6 cellular contexts compared by ENCODE assay signal in the genomic region with DNA sequence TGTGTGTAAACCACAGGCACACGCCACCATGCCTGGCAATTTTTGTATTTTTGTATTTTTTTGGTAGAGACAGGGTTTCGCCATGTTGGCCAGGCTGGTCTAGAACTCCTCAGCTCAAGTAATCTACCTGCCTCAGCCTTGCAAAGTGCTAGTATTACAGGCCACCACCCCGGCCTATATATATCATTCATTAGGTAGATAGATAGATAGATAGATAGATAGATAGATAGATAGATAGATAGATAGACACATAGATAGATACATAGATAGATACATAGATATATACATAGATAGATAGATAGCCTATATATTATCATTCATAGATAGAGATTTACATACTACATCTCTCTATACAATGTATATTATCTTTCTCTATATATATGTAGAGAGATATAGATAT.
"Had no signal": no experiment of that assay in that cellular context is flagged by ENCODE, and none has a peak within 500 bp of the region (broad histone marks: within the 10 kb centered on the region; RNA-seq: fewer than 3 reads in every experiment).

No MANE protein-coding gene starts in this region.

- ATAC-seq: HepG2 had no signal

- FAIRE-seq: HepG2, HTR-8/SVneo had no signal

- H3K27ac ChIP-seq: HL-60 had no signal

- DNase-seq: IMR-90, KBM-7 had no signal

- H3K27ac Mint-ChIP-seq: IgD-negative memory B cell had no signal

- H3K4me1 Mint-ChIP-seq: IgD-negative memory B cell had no signal

- H3K27me3 Mint-ChIP-seq: IgD-negative memory B cell had no signal

- H3K9me3 Mint-ChIP-seq: IgD-negative memory B cell had no signal

- H3K4me3 Mint-ChIP-seq: IgD-negative memory B cell had no signal
